In the genomic region with DNA sequence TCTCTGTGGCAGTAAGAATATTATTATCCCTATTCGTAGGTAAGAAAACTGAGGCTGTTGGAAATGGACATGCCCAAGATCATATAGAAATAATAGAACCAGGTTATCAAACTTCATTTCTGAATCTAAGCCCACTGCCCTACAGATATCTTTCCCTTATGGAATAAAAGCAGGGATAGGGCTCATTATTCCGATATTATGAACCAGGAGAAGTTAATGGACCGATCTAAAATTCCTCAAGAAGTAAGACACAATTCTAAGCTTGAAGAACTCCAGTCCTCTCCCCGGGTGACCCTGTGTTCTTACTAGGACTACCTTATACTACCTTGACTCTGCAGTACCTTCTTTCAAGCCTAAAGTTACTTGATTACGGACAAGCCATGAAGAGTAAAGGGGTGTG, we compare ENCODE assay signal across 28 cellular contexts. TPM values are rescaled to one million over a fixed set of nuclear protein-coding genes. Genes with fewer than 3 reads are reported as not detected.
"Had no signal": no experiment of that assay in that cellular context is flagged by ENCODE, and none has a peak within 500 bp of the region (broad histone marks: within the 10 kb centered on the region; RNA-seq: fewer than 3 reads in every experiment).

No MANE protein-coding gene starts in this region.

- H3K27me3 ChIP-seq: testis, thyroid gland, tibial nerve, transverse colon, upper lobe of left lung, upper lobe of right lung, uterus, vagina had no signal

- H3K27ac Mint-ChIP-seq: stimulated activated effector memory CD8-positive, alpha-beta T cell treated with anti-CD3 and anti-CD28 coated beads, Interleukin-12 subunit alpha, Interleukin-12 subunit beta, amount 100 ng/mL, for 72 hours; stimulated activated memory B cell treated with anti-CD40 and anti-IgM and Interleukin-4, amounts not matched to agents 10 μg/mL and 1 μg/mL and 100 μg/mL, for 72 hours; stimulated activated naive B cell treated with anti-CD40 and anti-IgM and Interleukin-4, amounts not matched to agents 10 μg/mL and 1 μg/mL and 100 μg/mL, for 72 hours; stimulated activated naive CD8-positive, alpha-beta T cell treated with anti-CD3 and anti-CD28 coated beads, Interleukin-15, amount 100 ng/mL, for 72 hours; stimulated activated naive CD8-positive, alpha-beta T cell treated with anti-CD3 and anti-CD28 coated beads, Interleukin-15, Interleukin-2, amounts not matched to agents 100 ng/mL and 50 ng/mL, for 24 hours had no signal

- H3K4me3 ChIP-seq: stomach, suprapubic skin, testis, thoracic aorta, thyroid gland, tibial artery, tibial nerve, transverse colon, upper lobe of left lung, upper lobe of right lung, uterus, vagina had no signal

- H3K36me3 ChIP-seq: stomach, suprapubic skin, thoracic aorta, thyroid gland, tibial artery, tibial nerve, transverse colon, upper lobe of left lung, upper lobe of right lung, uterus, vagina had no signal

- H3K36me3 Mint-ChIP-seq: stimulated activated effector memory CD8-positive, alpha-beta T cell treated with anti-CD3 and anti-CD28 coated beads, Interleukin-12 subunit alpha, Interleukin-12 subunit beta, amount 100 ng/mL, for 72 hours; stimulated activated memory B cell treated with anti-CD40 and anti-IgM and Interleukin-4, amounts not matched to agents 10 μg/mL and 1 μg/mL and 100 μg/mL, for 72 hours; stimulated activated naive B cell treated with anti-CD40 and anti-IgM and Interleukin-4, amounts not matched to agents 10 μg/mL and 1 μg/mL and 100 μg/mL, for 72 hours had no signal

- H3K4me3 Mint-ChIP-seq: stimulated activated effector memory CD8-positive, alpha-beta T cell treated with anti-CD3 and anti-CD28 coated beads, Interleukin-12 subunit alpha, Interleukin-12 subunit beta, amount 100 ng/mL, for 72 hours; stimulated activated memory B cell treated with anti-CD40 and anti-IgM and Interleukin-4, amounts not matched to agents 10 μg/mL and 1 μg/mL and 100 μg/mL, for 72 hours; stimulated activated naive B cell treated with anti-CD40 and anti-IgM and Interleukin-4, amounts not matched to agents 10 μg/mL and 1 μg/mL and 100 μg/mL, for 72 hours; stimulated activated naive CD8-positive, alpha-beta T cell treated with anti-CD3 and anti-CD28 coated beads, Interleukin-15, amount 100 ng/mL, for 72 hours; stimulated activated naive CD8-positive, alpha-beta T cell treated with anti-CD3 and anti-CD28 coated beads, Interleukin-15, Interleukin-2, amounts not matched to agents 100 ng/mL and 50 ng/mL, for 24 hours had no signal

- H3K4me1 ChIP-seq: stomach, suprapubic skin, testis, thyroid gland, tibial artery, tibial nerve, transverse colon, upper lobe of left lung, upper lobe of right lung, uterus, vagina had no signal

- DNase-seq: stimulated activated CD4-positive, alpha-beta T cell treated with anti-CD3 and anti-CD28 coated beads, Interleukin-2, amount 100 ng/mL, for 48 hours; stimulated activated CD4-positive, alpha-beta T cell treated with anti-CD3 and anti-CD28 coated beads, Interleukin-4, amount 100 ng/mL, for 1 hour; stimulated activated CD4-positive, alpha-beta T cell treated with anti-CD3 and anti-CD28 coated beads, Interleukin-4, amount 100 ng/mL, for 24 hours; stimulated activated CD4-positive, alpha-beta T cell treated with anti-CD3 and anti-CD28 coated beads, Interleukin-4, amount 100 ng/mL, for 4 hours; stimulated activated CD8-positive, alpha-beta memory T cell treated with anti-CD3 and anti-CD28 coated beads, Interleukin-4, amount 100 ng/mL, for 48 hours; stimulated activated naive B cell treated with anti-CD40 and anti-IgM and Interleukin-4, amounts not matched to agents 10 μg/mL and 1 μg/mL and 100 μg/mL, for 72 hours; stimulated activated naive CD4-positive, alpha-beta T cell; stimulated activated naive CD4-positive, alpha-beta T cell treated with Interleukin-2 at 50 U/mL for 16 hours; stimulated activated naive CD8-positive, alpha-beta T cell treated with anti-CD3 and anti-CD28 coated beads, Interleukin-15, amount 100 ng/mL, for 72 hours; stimulated activated naive CD8-positive, alpha-beta T cell treated with anti-CD3 and anti-CD28 coated beads, Interleukin-15, Interleukin-2, amounts not matched to agents 100 U/mL and 50 U/mL, for 24 hours; stomach; substantia nigra; testis; thyroid gland; transverse colon; trophoblast cell; upper lobe of left lung; upper lobe of right lung; uterus had no signal

- H3K9me3 ChIP-seq: stomach, suprapubic skin, testis, thoracic aorta, thyroid gland, tibial artery, tibial nerve, transverse colon, upper lobe of left lung, upper lobe of right lung, uterus, vagina had no signal

- H3K4me1 Mint-ChIP-seq: stimulated activated effector memory CD8-positive, alpha-beta T cell treated with anti-CD3 and anti-CD28 coated beads, Interleukin-12 subunit alpha, Interleukin-12 subunit beta, amount 100 ng/mL, for 72 hours; stimulated activated memory B cell treated with anti-CD40 and anti-IgM and Interleukin-4, amounts not matched to agents 10 μg/mL and 1 μg/mL and 100 μg/mL, for 72 hours; stimulated activated naive B cell treated with anti-CD40 and anti-IgM and Interleukin-4, amounts not matched to agents 10 μg/mL and 1 μg/mL and 100 μg/mL, for 72 hours; stimulated activated naive CD8-positive, alpha-beta T cell treated with anti-CD3 and anti-CD28 coated beads, Interleukin-15, amount 100 ng/mL, for 72 hours had no signal

- H3K27ac ChIP-seq: stomach, suprapubic skin, testis, thoracic aorta, thyroid gland, tibial artery, tibial nerve, transverse colon, upper lobe of left lung, upper lobe of right lung, uterus, vagina had no signal

- ATAC-seq: stimulated activated effector memory CD8-positive, alpha-beta T cell treated with anti-CD3 and anti-CD28 coated beads, Interleukin-12 subunit alpha, Interleukin-12 subunit beta, amount 100 ng/mL, for 72 hours; stimulated activated memory B cell treated with anti-CD40 and anti-IgM and Interleukin-4, amounts not matched to agents 10 μg/mL and 1 μg/mL and 100 μg/mL, for 72 hours; stimulated activated naive B cell treated with anti-CD40 and anti-IgM and Interleukin-4, amounts not matched to agents 10 μg/mL and 1 μg/mL and 100 μg/mL, for 72 hours; stimulated activated naive CD8-positive, alpha-beta T cell treated with anti-CD3 and anti-CD28 coated beads, Interleukin-15, amount 100 ng/mL, for 72 hours; stimulated activated naive CD8-positive, alpha-beta T cell treated with anti-CD3 and anti-CD28 coated beads, Interleukin-15, Interleukin-2, amounts not matched to agents 100 U/mL and 50 U/mL, for 24 hours; upper lobe of right lung had no signal

- H3K9me3 Mint-ChIP-seq: stimulated activated effector memory CD8-positive, alpha-beta T cell treated with anti-CD3 and anti-CD28 coated beads, Interleukin-12 subunit alpha, Interleukin-12 subunit beta, amount 100 ng/mL, for 72 hours; stimulated activated memory B cell treated with anti-CD40 and anti-IgM and Interleukin-4, amounts not matched to agents 10 μg/mL and 1 μg/mL and 100 μg/mL, for 72 hours; stimulated activated naive B cell treated with anti-CD40 and anti-IgM and Interleukin-4, amounts not matched to agents 10 μg/mL and 1 μg/mL and 100 μg/mL, for 72 hours; stimulated activated naive CD8-positive, alpha-beta T cell treated with anti-CD3 and anti-CD28 coated beads, Interleukin-15, amount 100 ng/mL, for 72 hours; stimulated activated naive CD8-positive, alpha-beta T cell treated with anti-CD3 and anti-CD28 coated beads, Interleukin-15, Interleukin-2, amounts not matched to agents 100 ng/mL and 50 ng/mL, for 24 hours had no signal

RNA-seq across cellular contexts. Expression of a gene that starts 8.4 kb away (rescaled TPM):
- total RNA-seq: subcutaneous adipose tissue had no signal
